Comparison of ENCODE assay signal across 1 cellular context in the genomic region with DNA sequence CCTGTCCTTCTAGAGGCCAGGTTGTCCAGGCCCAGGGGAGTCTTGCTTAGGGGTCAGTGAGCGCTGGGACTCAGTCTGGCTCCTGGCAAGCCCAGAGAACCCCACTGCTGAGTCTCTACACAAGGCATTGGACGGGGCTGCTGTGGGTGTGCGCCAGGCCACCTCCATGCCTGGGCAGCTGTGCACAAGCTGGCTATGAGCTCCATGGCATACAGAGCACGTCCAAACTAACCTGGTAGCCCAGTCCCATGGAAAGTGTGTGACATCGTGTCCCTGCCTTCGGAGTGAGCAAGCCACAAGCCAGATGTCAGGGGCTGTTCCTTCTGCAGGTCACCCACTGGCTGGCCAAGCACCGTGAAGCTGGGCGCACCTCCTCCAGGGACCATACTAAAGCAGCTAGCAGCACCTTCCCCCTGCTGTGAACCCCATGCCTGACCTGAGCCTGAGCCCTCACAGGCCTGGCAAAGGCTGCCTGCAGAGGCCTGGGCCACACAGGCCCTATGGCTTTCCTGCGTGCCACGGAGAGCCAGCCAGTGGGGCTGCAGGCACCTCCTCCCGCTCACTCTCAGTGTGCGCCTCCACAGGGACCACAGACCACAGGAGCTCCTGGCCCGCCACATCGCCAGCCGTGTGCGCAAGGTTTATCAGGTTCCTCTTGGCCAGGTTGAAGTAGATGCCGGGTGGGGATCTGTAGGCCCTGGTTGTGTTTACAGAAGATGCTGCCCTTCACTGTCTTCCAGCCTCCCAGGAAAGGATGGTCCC.
TF ChIP-seq lines count a peak whose summit lies in the region.

No MANE protein-coding gene starts in this region.

TF ChIP-seq in SK-N-SH, 30 proteins besides CTCF, POLR2A, EP300 and RAD21:
- TF ChIP-seq, protein P1, sequence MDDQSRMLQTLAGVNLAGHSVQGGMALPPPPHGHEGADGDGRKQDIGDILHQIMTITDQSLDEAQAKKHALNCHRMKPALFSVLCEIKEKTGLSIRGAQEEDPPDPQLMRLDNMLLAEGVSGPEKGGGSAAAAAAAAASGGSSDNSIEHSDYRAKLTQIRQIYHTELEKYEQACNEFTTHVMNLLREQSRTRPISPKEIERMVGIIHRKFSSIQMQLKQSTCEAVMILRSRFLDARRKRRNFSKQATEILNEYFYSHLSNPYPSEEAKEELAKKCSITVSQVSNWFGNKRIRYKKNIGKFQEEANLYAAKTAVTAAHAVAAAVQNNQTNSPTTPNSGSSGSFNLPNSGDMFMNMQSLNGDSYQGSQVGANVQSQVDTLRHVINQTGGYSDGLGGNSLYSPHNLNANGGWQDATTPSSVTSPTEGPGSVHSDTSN (IDR thresholded peaks at IDR 0.05), result no peak
- TF ChIP-seq TEAD4 (IDR thresholded peaks at IDR 0.05; ENCODE audit: borderline replicate concordance, insufficient read depth) (no peak), ELF1 (IDR thresholded peaks at IDR 0.05) (no peak), TAF1 (IDR thresholded peaks at IDR 0.05; ENCODE audit: borderline replicate concordance, low read depth, low read length) (no peak), MEF2A (IDR thresholded peaks at IDR 0.05; ENCODE audit: borderline replicate concordance, low read depth) (no peak), FOSL2 (IDR thresholded peaks at IDR 0.05; ENCODE audit: borderline replicate concordance, low read depth) (no peak), RCOR1 (IDR thresholded peaks at IDR 0.05; ENCODE audit: low read length) (no peak), MXI1 (IDR thresholded peaks at IDR 0.05; ENCODE audit: low read depth, low read length) (no peak), GABPA (IDR thresholded peaks at IDR 0.05; ENCODE audit: low read depth) (no peak), JUND (IDR thresholded peaks at IDR 0.05) (no peak), NFIC (IDR thresholded peaks at IDR 0.05; ENCODE audit: borderline replicate concordance) (no peak)
- TF ChIP-seq, protein P2, sequence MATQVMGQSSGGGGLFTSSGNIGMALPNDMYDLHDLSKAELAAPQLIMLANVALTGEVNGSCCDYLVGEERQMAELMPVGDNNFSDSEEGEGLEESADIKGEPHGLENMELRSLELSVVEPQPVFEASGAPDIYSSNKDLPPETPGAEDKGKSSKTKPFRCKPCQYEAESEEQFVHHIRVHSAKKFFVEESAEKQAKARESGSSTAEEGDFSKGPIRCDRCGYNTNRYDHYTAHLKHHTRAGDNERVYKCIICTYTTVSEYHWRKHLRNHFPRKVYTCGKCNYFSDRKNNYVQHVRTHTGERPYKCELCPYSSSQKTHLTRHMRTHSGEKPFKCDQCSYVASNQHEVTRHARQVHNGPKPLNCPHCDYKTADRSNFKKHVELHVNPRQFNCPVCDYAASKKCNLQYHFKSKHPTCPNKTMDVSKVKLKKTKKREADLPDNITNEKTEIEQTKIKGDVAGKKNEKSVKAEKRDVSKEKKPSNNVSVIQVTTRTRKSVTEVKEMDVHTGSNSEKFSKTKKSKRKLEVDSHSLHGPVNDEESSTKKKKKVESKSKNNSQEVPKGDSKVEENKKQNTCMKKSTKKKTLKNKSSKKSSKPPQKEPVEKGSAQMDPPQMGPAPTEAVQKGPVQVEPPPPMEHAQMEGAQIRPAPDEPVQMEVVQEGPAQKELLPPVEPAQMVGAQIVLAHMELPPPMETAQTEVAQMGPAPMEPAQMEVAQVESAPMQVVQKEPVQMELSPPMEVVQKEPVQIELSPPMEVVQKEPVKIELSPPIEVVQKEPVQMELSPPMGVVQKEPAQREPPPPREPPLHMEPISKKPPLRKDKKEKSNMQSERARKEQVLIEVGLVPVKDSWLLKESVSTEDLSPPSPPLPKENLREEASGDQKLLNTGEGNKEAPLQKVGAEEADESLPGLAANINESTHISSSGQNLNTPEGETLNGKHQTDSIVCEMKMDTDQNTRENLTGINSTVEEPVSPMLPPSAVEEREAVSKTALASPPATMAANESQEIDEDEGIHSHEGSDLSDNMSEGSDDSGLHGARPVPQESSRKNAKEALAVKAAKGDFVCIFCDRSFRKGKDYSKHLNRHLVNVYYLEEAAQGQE (IDR thresholded peaks at IDR 0.05; ENCODE audit: low read depth, low read length), result no peak
TF ChIP-seq in SK-N-SH: peak in this region for 0.
